In genomic region chr11:121479839-121480238, GRCh38 we compare ENCODE assay signal across 1 cellular context.
TF ChIP-seq lines count a peak whose summit lies in the region.

No MANE protein-coding gene starts in this region.

TF ChIP-seq in GM23338, 12 proteins besides CTCF, POLR2A, EP300 and RAD21 (continued from another document):
- TF ChIP-seq, protein P1, sequence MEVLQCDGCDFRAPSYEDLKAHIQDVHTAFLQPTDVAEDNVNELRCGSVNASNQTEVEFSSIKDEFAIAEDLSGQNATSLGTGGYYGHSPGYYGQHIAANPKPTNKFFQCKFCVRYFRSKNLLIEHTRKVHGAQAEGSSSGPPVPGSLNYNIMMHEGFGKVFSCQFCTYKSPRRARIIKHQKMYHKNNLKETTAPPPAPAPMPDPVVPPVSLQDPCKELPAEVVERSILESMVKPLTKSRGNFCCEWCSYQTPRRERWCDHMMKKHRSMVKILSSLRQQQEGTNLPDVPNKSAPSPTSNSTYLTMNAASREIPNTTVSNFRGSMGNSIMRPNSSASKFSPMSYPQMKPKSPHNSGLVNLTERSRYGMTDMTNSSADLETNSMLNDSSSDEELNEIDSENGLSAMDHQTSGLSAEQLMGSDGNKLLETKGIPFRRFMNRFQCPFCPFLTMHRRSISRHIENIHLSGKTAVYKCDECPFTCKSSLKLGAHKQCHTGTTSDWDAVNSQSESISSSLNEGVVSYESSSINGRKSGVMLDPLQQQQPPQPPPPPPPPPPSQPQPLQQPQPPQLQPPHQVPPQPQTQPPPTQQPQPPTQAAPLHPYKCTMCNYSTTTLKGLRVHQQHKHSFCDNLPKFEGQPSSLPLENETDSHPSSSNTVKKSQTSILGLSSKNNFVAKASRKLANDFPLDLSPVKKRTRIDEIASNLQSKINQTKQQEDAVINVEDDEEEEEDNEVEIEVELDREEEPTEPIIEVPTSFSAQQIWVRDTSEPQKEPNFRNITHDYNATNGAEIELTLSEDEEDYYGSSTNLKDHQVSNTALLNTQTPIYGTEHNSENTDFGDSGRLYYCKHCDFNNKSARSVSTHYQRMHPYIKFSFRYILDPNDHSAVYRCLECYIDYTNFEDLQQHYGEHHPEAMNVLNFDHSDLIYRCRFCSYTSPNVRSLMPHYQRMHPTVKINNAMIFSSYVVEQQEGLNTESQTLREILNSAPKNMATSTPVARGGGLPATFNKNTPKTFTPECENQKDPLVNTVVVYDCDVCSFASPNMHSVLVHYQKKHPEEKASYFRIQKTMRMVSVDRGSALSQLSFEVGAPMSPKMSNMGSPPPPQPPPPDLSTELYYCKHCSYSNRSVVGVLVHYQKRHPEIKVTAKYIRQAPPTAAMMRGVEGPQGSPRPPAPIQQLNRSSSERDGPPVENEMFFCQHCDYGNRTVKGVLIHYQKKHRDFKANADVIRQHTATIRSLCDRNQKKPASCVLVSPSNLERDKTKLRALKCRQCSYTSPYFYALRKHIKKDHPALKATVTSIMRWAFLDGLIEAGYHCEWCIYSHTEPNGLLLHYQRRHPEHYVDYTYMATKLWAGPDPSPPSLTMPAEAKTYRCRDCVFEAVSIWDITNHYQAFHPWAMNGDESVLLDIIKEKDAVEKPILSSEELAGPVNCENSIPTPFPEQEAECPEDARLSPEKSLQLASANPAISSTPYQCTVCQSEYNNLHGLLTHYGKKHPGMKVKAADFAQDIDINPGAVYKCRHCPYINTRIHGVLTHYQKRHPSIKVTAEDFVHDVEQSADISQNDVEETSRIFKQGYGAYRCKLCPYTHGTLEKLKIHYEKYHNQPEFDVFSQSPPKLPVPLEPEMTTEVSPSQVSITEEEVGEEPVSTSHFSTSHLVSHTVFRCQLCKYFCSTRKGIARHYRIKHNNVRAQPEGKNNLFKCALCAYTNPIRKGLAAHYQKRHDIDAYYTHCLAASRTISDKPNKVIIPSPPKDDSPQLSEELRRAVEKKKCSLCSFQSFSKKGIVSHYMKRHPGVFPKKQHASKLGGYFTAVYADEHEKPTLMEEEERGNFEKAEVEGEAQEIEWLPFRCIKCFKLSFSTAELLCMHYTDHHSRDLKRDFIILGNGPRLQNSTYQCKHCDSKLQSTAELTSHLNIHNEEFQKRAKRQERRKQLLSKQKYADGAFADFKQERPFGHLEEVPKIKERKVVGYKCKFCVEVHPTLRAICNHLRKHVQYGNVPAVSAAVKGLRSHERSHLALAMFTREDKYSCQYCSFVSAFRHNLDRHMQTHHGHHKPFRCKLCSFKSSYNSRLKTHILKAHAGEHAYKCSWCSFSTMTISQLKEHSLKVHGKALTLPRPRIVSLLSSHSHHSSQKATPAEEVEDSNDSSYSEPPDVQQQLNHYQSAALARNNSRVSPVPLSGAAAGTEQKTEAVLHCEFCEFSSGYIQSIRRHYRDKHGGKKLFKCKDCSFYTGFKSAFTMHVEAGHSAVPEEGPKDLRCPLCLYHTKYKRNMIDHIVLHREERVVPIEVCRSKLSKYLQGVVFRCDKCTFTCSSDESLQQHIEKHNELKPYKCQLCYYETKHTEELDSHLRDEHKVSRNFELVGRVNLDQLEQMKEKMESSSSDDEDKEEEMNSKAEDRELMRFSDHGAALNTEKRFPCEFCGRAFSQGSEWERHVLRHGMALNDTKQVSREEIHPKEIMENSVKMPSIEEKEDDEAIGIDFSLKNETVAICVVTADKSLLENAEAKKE (CRISPR knock-in tag; IDR thresholded peaks at IDR 0.05): no peak
- TF ChIP-seq POLR2AphosphoS5 (IDR thresholded peaks at IDR 0.05; ENCODE audit: low read depth): no peak
- TF ChIP-seq EZH2 (IDR thresholded peaks at IDR 0.05; ENCODE audit: low read depth, unreplicated experiment): no peak
- TF ChIP-seq, protein P2, sequence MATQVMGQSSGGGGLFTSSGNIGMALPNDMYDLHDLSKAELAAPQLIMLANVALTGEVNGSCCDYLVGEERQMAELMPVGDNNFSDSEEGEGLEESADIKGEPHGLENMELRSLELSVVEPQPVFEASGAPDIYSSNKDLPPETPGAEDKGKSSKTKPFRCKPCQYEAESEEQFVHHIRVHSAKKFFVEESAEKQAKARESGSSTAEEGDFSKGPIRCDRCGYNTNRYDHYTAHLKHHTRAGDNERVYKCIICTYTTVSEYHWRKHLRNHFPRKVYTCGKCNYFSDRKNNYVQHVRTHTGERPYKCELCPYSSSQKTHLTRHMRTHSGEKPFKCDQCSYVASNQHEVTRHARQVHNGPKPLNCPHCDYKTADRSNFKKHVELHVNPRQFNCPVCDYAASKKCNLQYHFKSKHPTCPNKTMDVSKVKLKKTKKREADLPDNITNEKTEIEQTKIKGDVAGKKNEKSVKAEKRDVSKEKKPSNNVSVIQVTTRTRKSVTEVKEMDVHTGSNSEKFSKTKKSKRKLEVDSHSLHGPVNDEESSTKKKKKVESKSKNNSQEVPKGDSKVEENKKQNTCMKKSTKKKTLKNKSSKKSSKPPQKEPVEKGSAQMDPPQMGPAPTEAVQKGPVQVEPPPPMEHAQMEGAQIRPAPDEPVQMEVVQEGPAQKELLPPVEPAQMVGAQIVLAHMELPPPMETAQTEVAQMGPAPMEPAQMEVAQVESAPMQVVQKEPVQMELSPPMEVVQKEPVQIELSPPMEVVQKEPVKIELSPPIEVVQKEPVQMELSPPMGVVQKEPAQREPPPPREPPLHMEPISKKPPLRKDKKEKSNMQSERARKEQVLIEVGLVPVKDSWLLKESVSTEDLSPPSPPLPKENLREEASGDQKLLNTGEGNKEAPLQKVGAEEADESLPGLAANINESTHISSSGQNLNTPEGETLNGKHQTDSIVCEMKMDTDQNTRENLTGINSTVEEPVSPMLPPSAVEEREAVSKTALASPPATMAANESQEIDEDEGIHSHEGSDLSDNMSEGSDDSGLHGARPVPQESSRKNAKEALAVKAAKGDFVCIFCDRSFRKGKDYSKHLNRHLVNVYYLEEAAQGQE (IDR thresholded peaks at IDR 0.05; ENCODE audit: unreplicated experiment): no peak
- TF ChIP-seq EZH2phosphoT487 (IDR thresholded peaks at IDR 0.05; ENCODE audit: unreplicated experiment): no peak
- TF ChIP-seq ZNF331 (CRISPR knock-in tag; IDR thresholded peaks at IDR 0.05; ENCODE audit: low read depth): no peak
- no peak for TF ChIP-seq CREB1 (CRISPR knock-in tag; IDR thresholded peaks at IDR 0.05; ENCODE audit: low read depth)
- TF ChIP-seq JUNB (IDR thresholded peaks at IDR 0.05; ENCODE audit: unreplicated experiment): no peak
- no peak for TF ChIP-seq ZNF114 (CRISPR knock-in tag; IDR thresholded peaks at IDR 0.05)
- TF ChIP-seq STAT1 (IDR thresholded peaks at IDR 0.05; ENCODE audit: unreplicated experiment): no peak
- no peak for TF ChIP-seq NANOG (IDR thresholded peaks at IDR 0.05; ENCODE audit: borderline replicate concordance)
TF ChIP-seq in GM23338: peak in this region for 0.
